ENCODE assay signal across 9 cellular contexts in the genomic region with DNA sequence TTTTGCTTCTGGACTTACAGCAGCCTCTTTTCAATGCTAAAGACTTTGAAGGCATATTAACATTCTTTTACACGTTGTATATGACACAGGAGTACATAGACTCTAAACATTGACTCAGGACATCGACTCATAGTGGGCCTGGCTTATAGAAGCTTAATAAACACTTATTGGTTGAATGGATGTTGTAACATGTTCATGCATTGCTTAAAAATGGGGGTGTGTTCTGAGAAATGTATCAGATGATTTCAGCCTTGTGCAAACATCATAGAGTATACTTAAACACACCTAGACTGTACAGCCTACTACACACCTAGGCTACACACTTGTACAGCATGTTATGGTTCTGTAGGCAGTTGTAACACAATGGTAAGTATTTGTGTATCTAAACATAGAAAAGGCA. TPM values are rescaled to one million over a fixed set of nuclear protein-coding genes. Genes with fewer than 3 reads are reported as not detected.
DNase-seq lines count a peak whose midpoint lies in the region; TF ChIP-seq lines count a peak whose summit lies in the region.
"Had no signal": no experiment of that assay in that cellular context is flagged by ENCODE, and none has a peak within 500 bp of the region (broad histone marks: within the 10 kb centered on the region; RNA-seq: fewer than 3 reads in every experiment).

No MANE protein-coding gene starts in this region.

- 58 to 64% methylated on average over 2 of the region's 2 CpGs for WGBS in esophagus squamous epithelium, 2 donors

- no peak for TF ChIP-seq POLR2A in esophagus squamous epithelium (IDR thresholded peaks at IDR 0.05)

- H3K9me3 ChIP-seq in esophagus squamous epithelium: no peaks in the 10 kb centered on the region
- H3K9me3 ChIP-seq: heart right ventricle had no signal

- H3K27me3 ChIP-seq in esophagus squamous epithelium: no peaks in the 10 kb centered on the region
- H3K27me3 ChIP-seq: heart right ventricle had no signal

- H3K4me1 Mint-ChIP-seq in immature natural killer cell: peaks cover 28 to 46% of the 10 kb centered on the region in 2 donors

- H3K27me3 Mint-ChIP-seq in immature natural killer cell (ENCODE audit: low read depth in 3 of 3): no peaks in the 10 kb centered on the region

- peaks cover 0 to 52% (median 7%) of the 10 kb centered on the region in 3 donors for H3K4me1 ChIP-seq in esophagus squamous epithelium

- intact Hi-C loops in esophagus squamous epithelium (cut with DNase I): no loop called here

- no peaks in the 10 kb centered on the region for H3K9me3 Mint-ChIP-seq in immature natural killer cell

- peaks cover 0 to 9% (median 3%) of the 10 kb centered on the region in 3 donors for H3K36me3 Mint-ChIP-seq in immature natural killer cell

- DNase-seq in GM03348 (ENCODE audit: low spot score) (peak; percentile 40), NCI-H226 (peak; percentile 68), esophagus squamous epithelium (lab: John Stamatoyannopoulos, UW) (no peak), renal cortical epithelial cell (ENCODE audit: low read depth) (peak; percentile 73), immature natural killer cell (no peak), SKM-1 treated with dmso at 0.1 percent for 144 hours (lab: John Stamatoyannopoulos, UW; ENCODE audit: unreplicated experiment) (no peak)
- DNase-seq in activated T-cell treated with anti-CD3 and anti-CD28 coated beads, Interleukin-2, amount 50 U/mL, for 48 hours: no peak
- DNase-seq: DMS79 treated with DMSO at 0.1 percent for 48 hours, heart right ventricle had no signal

- H3K4me3 Mint-ChIP-seq in immature natural killer cell: no peak overlapping the region

- no peak overlapping the region for H3K4me3 ChIP-seq in esophagus squamous epithelium
- H3K4me3 ChIP-seq: heart right ventricle had no signal

- peak overlapping the region in 3 of 4 donors; percentile 60 to 72 (median 70) for H3K27ac ChIP-seq in esophagus squamous epithelium
- H3K27ac ChIP-seq: heart right ventricle had no signal

- TF ChIP-seq CTCF in esophagus squamous epithelium (IDR thresholded peaks at IDR 0.05): no peak

- peak overlapping the region in 1 of 6 donors; percentile 1 for H3K27ac Mint-ChIP-seq in immature natural killer cell

- peaks cover 0 to 24% (median 0%) of the 10 kb centered on the region in 3 donors for H3K36me3 ChIP-seq in esophagus squamous epithelium

RNA-seq across cellular contexts. Expression of a gene that starts 17.9 kb away (rescaled TPM):
- total RNA-seq in esophagus squamous epithelium (100 to 1,000 TPM in 1 of 4 donors, 10 to 100 TPM in 3; 37.5 to 106 (median 55.9) TPM), renal cortical epithelial cell (53.0 and 109 TPM in 2 replicates)
- polyA plus RNA-seq in immature natural killer cell: 10 to 100 TPM; 31.3 to 49.1 (median 47.7) TPM

Comparison
In these comparisons a context has a peak if more than half of its experiments do, and no peak if none do; other contexts are left out.
1. DNase-seq: peak in GM03348 (single experiment), NCI-H226 (single experiment) and renal cortical epithelial cell (single experiment); none in esophagus squamous epithelium (single experiment), immature natural killer cell (0 of 3), activated T-cell treated with anti-CD3 and anti-CD28 coated beads, Interleukin-2, amount 50 U/mL, for 48 hours (0 of 2) and SKM-1 treated with dmso at 0.1 percent for 144 hours (single experiment).